Comparison of ENCODE assay signal across 8 cellular contexts in genomic region chr15:45279024-45279697, GRCh38. TPM values are rescaled to one million over a fixed set of nuclear protein-coding genes. Genes with fewer than 3 reads are reported as not detected.
DNase-seq lines count a peak whose midpoint lies in the region; ATAC-seq and TF ChIP-seq lines count a peak whose summit lies in the region.

No MANE protein-coding gene starts in this region.

- peak overlapping the region; percentile 85 for H3K4me2 ChIP-seq in fibroblast of lung (ENCODE audit: extremely low read depth, insufficient read depth, low read length)

- no peaks in the 10 kb centered on the region for H3K27me3 ChIP-seq in fibroblast of lung (ENCODE audit: control insufficient read depth, insufficient read depth, low read length)

- peak overlapping the region; percentile 59 for H3K27ac ChIP-seq in fibroblast of lung (ENCODE audit: insufficient read depth, low read length)

- peak overlapping the region; percentile 91 for H3K4me3 Mint-ChIP-seq in activated T-helper 17 cell treated with anti-CD3 and anti-CD28 coated beads, Interleukin-2, amount 50 U/mL, for 72 hours
- H3K4me3 Mint-ChIP-seq in naive B cell = peak overlapping the region; percentile 88 to 98 (median 94)
- peak overlapping the region; percentile 83 for H3K4me3 Mint-ChIP-seq in stimulated activated effector memory CD8-positive, alpha-beta T cell treated with anti-CD3 and anti-CD28 coated beads, Interleukin-12 subunit alpha, Interleukin-12 subunit beta, amount 100 ng/mL, for 72 hours

- peaks cover 1% of the 10 kb centered on the region for H3K27me3 Mint-ChIP-seq in activated T-helper 17 cell treated with anti-CD3 and anti-CD28 coated beads, Interleukin-2, amount 50 U/mL, for 72 hours
- peaks cover 7 to 15% (median 9%) of the 10 kb centered on the region in 3 donors for H3K27me3 Mint-ChIP-seq in naive B cell

- DNase-seq in EH (ENCODE audit: low read depth) (peak; percentile 96), GOT3 (lab: John Stamatoyannopoulos, UW) (peak; percentile 96), LHCN-M2 (ENCODE audit: low read depth) (peak; percentile 96), RPMI7951 (ENCODE audit: low read depth) (peak; percentile 98), fibroblast of lung (ENCODE audit: low read depth in 2 of 2) (peak; percentile 96 to 97), naive B cell (peak; percentile 98)
- peak; percentile 95 to 99 for DNase-seq in stimulated activated effector memory CD8-positive, alpha-beta T cell treated with anti-CD3 and anti-CD28 coated beads, Interleukin-12 subunit alpha, Interleukin-12 subunit beta, amount 100 ng/mL, for 72 hours (ENCODE audit: low spot score in 2 of 2)

- H2AFZ ChIP-seq in fibroblast of lung (ENCODE audit: low read length) = peak overlapping the region; percentile 100

- no peaks in the 10 kb centered on the region for H4K20me1 ChIP-seq in fibroblast of lung (ENCODE audit: control insufficient read depth, extremely low read depth, insufficient read depth, low read length)

- no peaks in the 10 kb centered on the region for H3K4me1 ChIP-seq in fibroblast of lung (ENCODE audit: control insufficient read depth, extremely low read depth, insufficient read depth, low read length)

- ATAC-seq in activated T-helper 17 cell treated with anti-CD3 and anti-CD28 coated beads, Interleukin-2, amount 50 U/mL, for 72 hours (replicated peaks) = peak; percentile 100
- ATAC-seq in naive B cell (ENCODE audit: low read depth in 2 of 2) = peak; percentile 99 to 100
- ATAC-seq in stimulated activated effector memory CD8-positive, alpha-beta T cell treated with anti-CD3 and anti-CD28 coated beads, Interleukin-12 subunit alpha, Interleukin-12 subunit beta, amount 100 ng/mL, for 72 hours = peak; percentile 100

- H3K27ac Mint-ChIP-seq in activated T-helper 17 cell treated with anti-CD3 and anti-CD28 coated beads, Interleukin-2, amount 50 U/mL, for 72 hours = peak overlapping the region; percentile 96
- H3K27ac Mint-ChIP-seq in naive B cell = peak overlapping the region; percentile 88 to 97 (median 92)
- H3K27ac Mint-ChIP-seq in stimulated activated effector memory CD8-positive, alpha-beta T cell treated with anti-CD3 and anti-CD28 coated beads, Interleukin-12 subunit alpha, Interleukin-12 subunit beta, amount 100 ng/mL, for 72 hours = peak overlapping the region; percentile 84

- H3K4me3 ChIP-seq in fibroblast of lung (replicated peaks in 1 of 4; ENCODE audit: control extremely low read depth in 1 of 4, insufficient read depth in 1 of 4, low read depth in 3 of 4, low read length in 4 of 4) = peak overlapping the region; percentile 60 to 91 (median 71)

- H3K36me3 ChIP-seq in fibroblast of lung (ENCODE audit: control insufficient read depth, insufficient read depth, low read length) = no peaks in the 10 kb centered on the region

- H3K4me1 Mint-ChIP-seq in activated T-helper 17 cell treated with anti-CD3 and anti-CD28 coated beads, Interleukin-2, amount 50 U/mL, for 72 hours = peaks cover 6% of the 10 kb centered on the region
- H3K4me1 Mint-ChIP-seq in naive B cell = peaks cover 10 to 20% (median 10%) of the 10 kb centered on the region in 3 donors
- H3K4me1 Mint-ChIP-seq in stimulated activated effector memory CD8-positive, alpha-beta T cell treated with anti-CD3 and anti-CD28 coated beads, Interleukin-12 subunit alpha, Interleukin-12 subunit beta, amount 100 ng/mL, for 72 hours = peaks cover 11% of the 10 kb centered on the region

- H3K9me3 Mint-ChIP-seq in activated T-helper 17 cell treated with anti-CD3 and anti-CD28 coated beads, Interleukin-2, amount 50 U/mL, for 72 hours = no peaks in the 10 kb centered on the region
- H3K9me3 Mint-ChIP-seq in naive B cell = no peaks in the 10 kb centered on the region
- no peaks in the 10 kb centered on the region for H3K9me3 Mint-ChIP-seq in stimulated activated effector memory CD8-positive, alpha-beta T cell treated with anti-CD3 and anti-CD28 coated beads, Interleukin-12 subunit alpha, Interleukin-12 subunit beta, amount 100 ng/mL, for 72 hours

- peak overlapping the region; percentile 59 for H3K9ac ChIP-seq in fibroblast of lung (ENCODE audit: insufficient read depth, low read length)

- no peaks in the 10 kb centered on the region for H3K79me2 ChIP-seq in fibroblast of lung (ENCODE audit: control insufficient read depth, insufficient read depth, low read length)

- H3K9me3 ChIP-seq in fibroblast of lung (ENCODE audit: control insufficient read depth, insufficient read depth, low read depth, low read length) = no peaks in the 10 kb centered on the region

- H3K36me3 Mint-ChIP-seq in activated T-helper 17 cell treated with anti-CD3 and anti-CD28 coated beads, Interleukin-2, amount 50 U/mL, for 72 hours (ENCODE audit: low read depth) = no peaks in the 10 kb centered on the region
- peaks cover 0 to 7% of the 10 kb centered on the region in 2 donors for H3K36me3 Mint-ChIP-seq in naive B cell
- H3K36me3 Mint-ChIP-seq in stimulated activated effector memory CD8-positive, alpha-beta T cell treated with anti-CD3 and anti-CD28 coated beads, Interleukin-12 subunit alpha, Interleukin-12 subunit beta, amount 100 ng/mL, for 72 hours = no peaks in the 10 kb centered on the region

- no peak for TF ChIP-seq CTCF in fibroblast of lung (conservative IDR thresholded peaks at IDR 0.05 in 1 of 2, IDR thresholded peaks at IDR 0.05 in 1 of 2; ENCODE audit: low read depth in 1 of 2, low read length in 2 of 2)

RNA-seq across cellular contexts. Expression of gene SLC28A2, which starts 27.1 kb away (rescaled TPM):
- total RNA-seq in LHCN-M2 (2014; rRNA removed) (not detected in 2 replicates), fibroblast of lung (not detected in 2 replicates)
- polyA plus RNA-seq in LHCN-M2 (2012) = 0.04 TPM
- not detected in 2 replicates for total RNA-seq in RPMI7951 (2014; rRNA removed; shearing (Covaris generic))
- not detected for total RNA-seq in activated T-helper 17 cell treated with anti-CD3 and anti-CD28 coated beads, Interleukin-2, amount 50 U/mL, for 72 hours
- polyA plus RNA-seq in fibroblast of lung (not detected in 2 replicates), naive B cell (ENCODE audit: low read depth in 6 of 6) (not detected)
- polyA plus RNA-seq in fibroblast of lung (2012) = not detected in 2 replicates
- polyA minus RNA-seq in fibroblast of lung (ENCODE audit: low replicate concordance) = not detected in 2 replicates

Comparison
In these comparisons a context has a peak if more than half of its experiments do, and no peak if none do; other contexts are left out.
1. Peak in every context shown above with its lines: DNase-seq, ATAC-seq, H3K4me3 ChIP-seq and H3K27ac ChIP-seq.